ENCODE assay signal across 1 cellular context in genomic region chr12:47799357-47799955, GRCh38.
TF ChIP-seq lines count a peak whose summit lies in the region.

No MANE protein-coding gene starts in this region.

TF ChIP-seq in HepG2, 621 proteins besides CTCF, POLR2A, EP300 and RAD21:
- TF ChIP-seq TBX2 (CRISPR knock-in tag; IDR thresholded peaks at IDR 0.05; ENCODE audit: borderline replicate concordance) (no peak), ISX (CRISPR knock-in tag; conservative IDR thresholded peaks at IDR 0.05) (no peak), ZNF549 (CRISPR knock-in tag; IDR thresholded peaks at IDR 0.05) (no peak), NFE2L2 (IDR thresholded peaks at IDR 0.05; ENCODE audit: low read length) (no peak)
- TF ChIP-seq, protein P1, sequence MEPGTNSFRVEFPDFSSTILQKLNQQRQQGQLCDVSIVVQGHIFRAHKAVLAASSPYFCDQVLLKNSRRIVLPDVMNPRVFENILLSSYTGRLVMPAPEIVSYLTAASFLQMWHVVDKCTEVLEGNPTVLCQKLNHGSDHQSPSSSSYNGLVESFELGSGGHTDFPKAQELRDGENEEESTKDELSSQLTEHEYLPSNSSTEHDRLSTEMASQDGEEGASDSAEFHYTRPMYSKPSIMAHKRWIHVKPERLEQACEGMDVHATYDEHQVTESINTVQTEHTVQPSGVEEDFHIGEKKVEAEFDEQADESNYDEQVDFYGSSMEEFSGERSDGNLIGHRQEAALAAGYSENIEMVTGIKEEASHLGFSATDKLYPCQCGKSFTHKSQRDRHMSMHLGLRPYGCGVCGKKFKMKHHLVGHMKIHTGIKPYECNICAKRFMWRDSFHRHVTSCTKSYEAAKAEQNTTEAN (CRISPR knock-in tag; conservative IDR thresholded peaks at IDR 0.05), result no peak
TF ChIP-seq in HepG2: peak in this region for 0.
